Comparison of ENCODE assay signal across 8 cellular contexts in the genomic region with DNA sequence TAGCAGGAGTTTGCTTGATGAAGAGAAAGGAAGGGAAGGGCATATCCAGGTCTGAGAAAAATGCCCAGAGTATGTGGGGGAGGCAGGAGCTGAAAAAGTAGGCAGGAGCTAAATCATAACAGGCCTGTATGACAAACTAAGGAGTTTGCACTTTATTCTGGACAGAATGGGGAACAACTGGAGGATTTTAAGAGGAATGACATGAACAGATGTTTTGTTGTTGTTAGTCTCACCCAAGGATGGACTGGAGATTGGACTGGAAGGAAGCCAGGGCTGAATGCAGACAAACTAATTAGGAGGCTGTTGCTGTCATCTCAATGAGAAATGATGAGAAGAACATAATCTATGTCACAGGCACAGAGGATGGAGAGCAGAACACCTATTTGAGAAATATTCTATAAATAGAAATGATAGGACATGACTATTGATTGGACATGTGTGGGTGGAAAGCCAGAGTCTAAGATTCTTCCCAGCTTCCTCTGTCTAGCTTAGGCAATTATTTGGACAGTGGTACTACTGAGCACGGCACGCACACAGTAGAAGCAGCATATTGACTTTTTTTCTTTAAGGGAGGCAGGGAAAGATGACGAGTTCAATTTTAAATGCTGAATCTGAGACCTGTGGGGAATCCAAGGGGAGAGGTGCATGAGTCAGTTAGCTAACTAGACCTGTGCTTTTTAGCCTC.
DNase-seq lines count a peak whose midpoint lies in the region; ATAC-seq, FAIRE-seq and TF ChIP-seq lines count a peak whose summit lies in the region.

No MANE protein-coding gene starts in this region.

- H3K4me1 Mint-ChIP-seq in activated naive CD8-positive, alpha-beta T cell (ENCODE audit: low read depth): peaks cover 54% of the 10 kb centered on the region
- peaks cover 37% of the 10 kb centered on the region for H3K4me1 Mint-ChIP-seq in stimulated activated effector memory CD8-positive, alpha-beta T cell treated with anti-CD3 and anti-CD28 coated beads, Interleukin-12 subunit alpha, Interleukin-12 subunit beta, amount 100 ng/mL, for 72 hours

- peaks cover 38 to 49% (median 46%) of the 10 kb centered on the region in 10 experiments for H3K4me1 ChIP-seq in BLaER1 treated with 17β-estradiol and CSF1 and Interleukin-3, amounts not matched to agents 10 nM and 100 nM
- peaks cover 26% of the 10 kb centered on the region for H3K4me1 ChIP-seq in HUES48 (ENCODE audit: control insufficient read depth, insufficient read depth, low read length)

- H3K9ac ChIP-seq in BLaER1 treated with 17β-estradiol and CSF1 and Interleukin-3, amounts not matched to agents 10 nM and 100 nM: peak overlapping the region; percentile 76 to 99 (median 95)
- peak overlapping the region; percentile 90 for H3K9ac ChIP-seq in HUES48 (ENCODE audit: low read depth, low read length)

- no peak for ATAC-seq in stimulated activated effector memory CD8-positive, alpha-beta T cell treated with anti-CD3 and anti-CD28 coated beads, Interleukin-12 subunit alpha, Interleukin-12 subunit beta, amount 100 ng/mL, for 72 hours
- ATAC-seq in HG03039 (IDR thresholded peaks at IDR 0.05; ENCODE audit: unreplicated experiment): no peak
- ATAC-seq in GM18517 (IDR thresholded peaks at IDR 0.05; ENCODE audit: unreplicated experiment): no peak

- H4K20me1 ChIP-seq in BLaER1 treated with 17β-estradiol and CSF1 and Interleukin-3, amounts not matched to agents 10 nM and 100 nM: peaks cover 0 to 25% (median 9%) of the 10 kb centered on the region in 11 experiments; a peak in 9 of 22 replicates

- H3K27me3 Mint-ChIP-seq in activated naive CD8-positive, alpha-beta T cell: no peaks in the 10 kb centered on the region

- peak overlapping the region in 10 of 11 experiments; percentile 84 to 98 (median 93); a peak in 20 of 22 replicates for H3K27ac ChIP-seq in BLaER1 treated with 17β-estradiol and CSF1 and Interleukin-3, amounts not matched to agents 10 nM and 100 nM
- H3K27ac ChIP-seq in HUES48 (ENCODE audit: low read depth, low read length): peak overlapping the region; percentile 97

- peaks cover 0 to 8% (median 0%) of the 10 kb centered on the region in 11 experiments; a peak in 2 of 22 replicates for H3K9me3 ChIP-seq in BLaER1 treated with 17β-estradiol and CSF1 and Interleukin-3, amounts not matched to agents 10 nM and 100 nM (replicated peaks in 1 of 11)
- H3K9me3 ChIP-seq in HUES48 (ENCODE audit: control insufficient read depth, insufficient read depth, low read length): no peaks in the 10 kb centered on the region
- H3K9me3 ChIP-seq in iPS-18c (ENCODE audit: control insufficient read depth, insufficient read depth, low read length): no peaks in the 10 kb centered on the region

- peak overlapping the region; percentile 98 for H3K27ac Mint-ChIP-seq in activated naive CD8-positive, alpha-beta T cell
- peak overlapping the region; percentile 100 for H3K27ac Mint-ChIP-seq in stimulated activated effector memory CD8-positive, alpha-beta T cell treated with anti-CD3 and anti-CD28 coated beads, Interleukin-12 subunit alpha, Interleukin-12 subunit beta, amount 100 ng/mL, for 72 hours

- peak overlapping the region; percentile 88 to 100 (median 96) for H3K4me3 ChIP-seq in BLaER1 treated with 17β-estradiol and CSF1 and Interleukin-3, amounts not matched to agents 10 nM and 100 nM
- H3K4me3 ChIP-seq in HUES48 (ENCODE audit: low read depth, low read length) (peak overlapping the region; percentile 74), iPS-18c (ENCODE audit: insufficient read depth, low read depth, low read length) (peak overlapping the region; percentile 98)

- peaks cover 0 to 30% (median 16%) of the 10 kb centered on the region in 11 experiments; a peak in 18 of 22 replicates for H3K36me3 ChIP-seq in BLaER1 treated with 17β-estradiol and CSF1 and Interleukin-3, amounts not matched to agents 10 nM and 100 nM
- H3K36me3 ChIP-seq in HUES48 (ENCODE audit: control insufficient read depth, insufficient read depth, low read length): peaks cover 20% of the 10 kb centered on the region

- FAIRE-seq in D721Med (lab: Jason Lieb, UNC): no peak

- H3K4me3 Mint-ChIP-seq in activated naive CD8-positive, alpha-beta T cell: peak overlapping the region; percentile 99
- H3K4me3 Mint-ChIP-seq in stimulated activated effector memory CD8-positive, alpha-beta T cell treated with anti-CD3 and anti-CD28 coated beads, Interleukin-12 subunit alpha, Interleukin-12 subunit beta, amount 100 ng/mL, for 72 hours: peak overlapping the region; percentile 99

- H3K36me3 Mint-ChIP-seq in activated naive CD8-positive, alpha-beta T cell: peaks cover 2% of the 10 kb centered on the region
- H3K36me3 Mint-ChIP-seq in stimulated activated effector memory CD8-positive, alpha-beta T cell treated with anti-CD3 and anti-CD28 coated beads, Interleukin-12 subunit alpha, Interleukin-12 subunit beta, amount 100 ng/mL, for 72 hours: peaks cover 25% of the 10 kb centered on the region

- no peaks in the 10 kb centered on the region for H3K27me3 ChIP-seq in BLaER1 treated with 17β-estradiol and CSF1 and Interleukin-3, amounts not matched to agents 10 nM and 100 nM
- no peaks in the 10 kb centered on the region for H3K27me3 ChIP-seq in HUES48 (ENCODE audit: control insufficient read depth, insufficient read depth, low read length)

- no peak for TF ChIP-seq CTCF in D721Med (IDR thresholded peaks at IDR 0.05; ENCODE audit: insufficient read depth, missing control alignments)

- no peak for DNase-seq in stimulated activated effector memory CD8-positive, alpha-beta T cell treated with anti-CD3 and anti-CD28 coated beads, Interleukin-12 subunit alpha, Interleukin-12 subunit beta, amount 100 ng/mL, for 72 hours (ENCODE audit: low spot score in 2 of 2)
- DNase-seq in D721Med (ENCODE audit: insufficient read length, low spot score): no peak

- peak overlapping the region; percentile 83 to 98 (median 93) for H3K4me2 ChIP-seq in BLaER1 treated with 17β-estradiol and CSF1 and Interleukin-3, amounts not matched to agents 10 nM and 100 nM

- no peaks in the 10 kb centered on the region for H3K9me3 Mint-ChIP-seq in activated naive CD8-positive, alpha-beta T cell (ENCODE audit: low read depth)
- no peaks in the 10 kb centered on the region for H3K9me3 Mint-ChIP-seq in stimulated activated effector memory CD8-positive, alpha-beta T cell treated with anti-CD3 and anti-CD28 coated beads, Interleukin-12 subunit alpha, Interleukin-12 subunit beta, amount 100 ng/mL, for 72 hours
